In genomic region chr17:79036609-79037008, GRCh38 we compare ENCODE assay signal across 10 cellular contexts.
DNase-seq lines count a peak whose midpoint lies in the region; ATAC-seq and TF ChIP-seq lines count a peak whose summit lies in the region.
"Had no signal": no experiment of that assay in that cellular context is flagged by ENCODE, and none has a peak within 500 bp of the region (broad histone marks: within the 10 kb centered on the region; RNA-seq: fewer than 3 reads in every experiment).

No MANE protein-coding gene starts in this region.

- ATAC-seq in GM18498 (IDR thresholded peaks at IDR 0.05; ENCODE audit: unreplicated experiment) (no peak), HG02678 (IDR thresholded peaks at IDR 0.05; ENCODE audit: unreplicated experiment) (no peak)

- no peak for TF ChIP-seq POLR2A in NB4 (IDR thresholded peaks at IDR 0.05; ENCODE audit: extremely low read depth, insufficient read length)

- TF ChIP-seq CTCF in NB4 (IDR thresholded peaks at IDR 0.05; ENCODE audit: low read depth, low read length) (no peak), coronary artery (IDR thresholded peaks at IDR 0.05) (no peak)

- DNase-seq in AG08396 (ENCODE audit: low spot score), result peak; percentile 88
- peak; percentile 27 for DNase-seq in NB4 (ENCODE audit: low read depth)
- peak; percentile 74 for DNase-seq in coronary artery (ENCODE audit: low spot score)
- DNase-seq in midbrain (lab: John Stamatoyannopoulos, UW), result peak; percentile 47
- no peak for DNase-seq in activated CD4-positive, alpha-beta T cell treated with anti-CD3 and anti-CD28 coated beads, Interleukin-2, amount 50 U/mL, for 48 hours
- DNase-seq in nucleus accumbens (lab: John Stamatoyannopoulos, UW), result no peak
- DNase-seq: cortex of kidney, naive B cell had no signal

- H3K27ac ChIP-seq in coronary artery, result peak overlapping the region; percentile 49 to 54

- H3K4me3 ChIP-seq in NB4 (ENCODE audit: low read depth, low read length), result no peak overlapping the region
- H3K4me3 ChIP-seq in coronary artery, result no peak overlapping the region

Comparison
In these comparisons a context has a peak if more than half of its experiments do, and no peak if none do; other contexts are left out.
1. DNase-seq: peak in AG08396 (single experiment), NB4 (single experiment), coronary artery (single experiment) and midbrain (single experiment); none in activated CD4-positive, alpha-beta T cell treated with anti-CD3 and anti-CD28 coated beads, Interleukin-2, amount 50 U/mL, for 48 hours (0 of 2) and nucleus accumbens (0 of 56).